10 cellular contexts compared by ENCODE assay signal in genomic region chr5:114858964-114859363, GRCh38.
"Had no signal": no experiment of that assay in that cellular context is flagged by ENCODE, and none has a peak within 500 bp of the region (broad histone marks: within the 10 kb centered on the region; RNA-seq: fewer than 3 reads in every experiment).

No MANE protein-coding gene starts in this region.

- H3K36me3 ChIP-seq: brain microvascular endothelial cell, esophagus muscularis mucosa had no signal

- H3K27ac ChIP-seq: brain microvascular endothelial cell, esophagus muscularis mucosa, testis had no signal

- DNase-seq: activated CD4-positive, alpha-beta T cell treated with anti-CD3 and anti-CD28 coated beads, Interleukin-2, amount 50 U/mL, for 1 hour; activated CD4-positive, CD25-positive, alpha-beta regulatory T cell; activated T-cell treated with anti-CD3 and anti-CD28 coated beads for 4 hours; amniotic stem cell; brain microvascular endothelial cell; stimulated activated CD4-positive, alpha-beta T cell treated with anti-CD3 and anti-CD28 coated beads, Interleukin-15, amount 100 ng/mL, for 24 hours; stimulated activated CD4-positive, alpha-beta T cell treated with anti-CD3 and anti-CD28 coated beads, Interleukin-4, amount 100 ng/mL, for 24 hours; T-helper 17 cell; testis had no signal

- H3K27me3 ChIP-seq: brain microvascular endothelial cell, esophagus muscularis mucosa, testis had no signal

- H3K4me1 ChIP-seq: testis had no signal

- H3K4me3 ChIP-seq: esophagus muscularis mucosa, testis had no signal

- H3K9me3 ChIP-seq: testis had no signal
